Comparison of ENCODE assay signal across 28 cellular contexts in genomic region chr12:10741836-10742235, GRCh38.
"Had no signal": no experiment of that assay in that cellular context is flagged by ENCODE, and none has a peak within 500 bp of the region (broad histone marks: within the 10 kb centered on the region; RNA-seq: fewer than 3 reads in every experiment).

No MANE protein-coding gene starts in this region.

- H3K4me1 ChIP-seq: esophagus muscularis mucosa, lower lobe of right lung, right atrium auricular region, stomach, thyroid gland, upper lobe of left lung, vagina had no signal

- H3K27ac ChIP-seq: esophagus muscularis mucosa, foreskin keratinocyte, heart right ventricle, left lung, lower lobe of right lung, right atrium auricular region, stomach, thyroid gland, upper lobe of left lung, vagina had no signal

- H3K4me1 Mint-ChIP-seq: activated B cell treated with CpG ODN at 0.5 μM for 24 hours; central memory CD8-positive, alpha-beta T cell; natural killer cell; stimulated activated naive B cell treated with anti-CD40 and anti-IgM and Interleukin-4, amounts not matched to agents 10 μg/mL and 1 μg/mL and 100 μg/mL, for 72 hours had no signal

- ATAC-seq: activated CD8-positive, alpha-beta memory T cell treated with anti-CD3 and anti-CD28 coated beads, Interleukin-2, amount 10 ng/mL, durations not matched to agents 7 days and 5 days; activated CD8-positive, alpha-beta T cell treated with anti-CD3 and anti-CD28 coated beads, Interleukin-2, amount 10 ng/mL, durations not matched to agents 7 days and 5 days; foreskin keratinocyte; heart right ventricle; left lung; lower lobe of right lung; natural killer cell; stimulated activated naive B cell treated with anti-CD40 and anti-IgM and Interleukin-4, amounts not matched to agents 10 μg/mL and 1 μg/mL and 100 μg/mL, for 72 hours had no signal

- H3K4me3 Mint-ChIP-seq: activated B cell treated with CpG ODN at 0.5 μM for 24 hours; activated CD8-positive, alpha-beta memory T cell treated with anti-CD3 and anti-CD28 coated beads, Interleukin-2, amount 10 ng/mL, durations not matched to agents 7 days and 5 days; activated CD8-positive, alpha-beta T cell treated with anti-CD3 and anti-CD28 coated beads, Interleukin-2, amount 10 ng/mL, durations not matched to agents 7 days and 5 days; activated naive CD8-positive, alpha-beta T cell; central memory CD8-positive, alpha-beta T cell; natural killer cell; stimulated activated naive B cell treated with anti-CD40 and anti-IgM and Interleukin-4, amounts not matched to agents 10 μg/mL and 1 μg/mL and 100 μg/mL, for 72 hours had no signal

- H3K4me3 ChIP-seq: esophagus muscularis mucosa, heart right ventricle, left lung, lower lobe of right lung, right atrium auricular region, stomach, thyroid gland, upper lobe of left lung, vagina had no signal

- H3K27me3 ChIP-seq: esophagus muscularis mucosa, foreskin keratinocyte, heart right ventricle, left lung, right atrium auricular region, stomach, thyroid gland, upper lobe of left lung, vagina had no signal

- DNase-seq: activated B cell treated with CpG ODN at 0.5 μM for 24 hours; activated CD8-positive, alpha-beta memory T cell treated with anti-CD3 and anti-CD28 coated beads, Interleukin-2, amount 10 ng/mL, durations not matched to agents 7 days and 5 days; activated CD8-positive, alpha-beta T cell treated with anti-CD3 and anti-CD28 coated beads, Interleukin-2, amount 10 ng/mL, durations not matched to agents 7 days and 5 days; activated effector memory CD4-positive, alpha-beta T cell treated with Interleukin-2 at 50 U/mL for 16 hours; activated naive CD4-positive, alpha-beta T cell treated with Interleukin-2 at 50 U/mL for 16 hours; activated T-cell treated with anti-CD3 and anti-CD28 coated beads for 4 hours; anterior cingulate cortex; dermis blood vessel endothelial cell; effector CD4-positive, alpha-beta T cell; foreskin keratinocyte; heart right ventricle; kidney glomerular epithelial cell; left lung; lower lobe of right lung; mesendoderm; natural killer cell; stimulated activated CD4-positive, alpha-beta T cell treated with anti-CD3 and anti-CD28 coated beads, Interleukin-15, amount 100 ng/mL, for 24 hours; stimulated activated CD4-positive, alpha-beta T cell treated with anti-CD3 and anti-CD28 coated beads, Interleukin-2, amount 100 ng/mL, for 24 hours; stimulated activated naive B cell treated with anti-CD40 and anti-IgM and Interleukin-4, amounts not matched to agents 10 μg/mL and 1 μg/mL and 100 μg/mL, for 72 hours; stomach; T-helper 9 cell; thyroid gland; upper lobe of left lung had no signal

- H3K36me3 Mint-ChIP-seq: activated naive CD8-positive, alpha-beta T cell; natural killer cell; stimulated activated naive B cell treated with anti-CD40 and anti-IgM and Interleukin-4, amounts not matched to agents 10 μg/mL and 1 μg/mL and 100 μg/mL, for 72 hours had no signal

- H3K36me3 ChIP-seq: esophagus muscularis mucosa, heart right ventricle, left lung, lower lobe of right lung, right atrium auricular region, stomach, thyroid gland, upper lobe of left lung, vagina had no signal

- H3K9me3 Mint-ChIP-seq: activated B cell treated with CpG ODN at 0.5 μM for 24 hours; central memory CD8-positive, alpha-beta T cell; natural killer cell had no signal

- H3K27ac Mint-ChIP-seq: activated B cell treated with CpG ODN at 0.5 μM for 24 hours; activated CD8-positive, alpha-beta memory T cell treated with anti-CD3 and anti-CD28 coated beads, Interleukin-2, amount 10 ng/mL, durations not matched to agents 7 days and 5 days; activated CD8-positive, alpha-beta T cell treated with anti-CD3 and anti-CD28 coated beads, Interleukin-2, amount 10 ng/mL, durations not matched to agents 7 days and 5 days; activated naive CD8-positive, alpha-beta T cell; natural killer cell; stimulated activated naive B cell treated with anti-CD40 and anti-IgM and Interleukin-4, amounts not matched to agents 10 μg/mL and 1 μg/mL and 100 μg/mL, for 72 hours had no signal

- H3K9me3 ChIP-seq: esophagus muscularis mucosa, heart right ventricle, left lung, lower lobe of right lung, right atrium auricular region, stomach, thyroid gland, upper lobe of left lung, vagina had no signal
